ENCODE assay signal across 21 cellular contexts in the genomic region with DNA sequence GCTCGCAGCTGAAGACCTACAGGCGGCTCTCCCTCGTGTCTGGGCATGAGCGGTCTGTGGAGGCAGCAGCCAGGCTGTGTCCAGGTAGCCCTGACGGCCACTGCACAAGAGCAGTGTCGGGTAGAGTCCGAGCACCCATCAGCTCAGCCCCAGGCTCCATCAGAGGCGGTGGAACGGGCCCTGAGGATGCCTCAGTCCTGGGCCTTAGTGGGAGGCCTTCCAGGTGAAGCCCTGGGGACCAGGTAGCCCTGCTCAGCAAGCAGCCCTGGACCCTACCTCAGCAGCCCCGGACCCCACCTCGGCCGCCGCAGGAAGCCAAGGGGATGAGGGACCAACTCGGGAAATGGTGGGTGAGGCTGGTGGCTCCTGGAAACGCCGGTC. TPM values are rescaled to one million over a fixed set of nuclear protein-coding genes. Genes with fewer than 3 reads are reported as not detected.
"Had no signal": no experiment of that assay in that cellular context is flagged by ENCODE, and none has a peak within 500 bp of the region (broad histone marks: within the 10 kb centered on the region; RNA-seq: fewer than 3 reads in every experiment).

No MANE protein-coding gene starts in this region.

- H3K27ac ChIP-seq: breast epithelium, esophagus muscularis mucosa, testis, upper lobe of left lung had no signal

- FAIRE-seq: astrocyte had no signal

- H3K36me3 ChIP-seq: breast epithelium, esophagus muscularis mucosa, upper lobe of left lung had no signal

- ATAC-seq: left colon; stimulated activated naive CD8-positive, alpha-beta T cell treated with anti-CD3 and anti-CD28 coated beads, Interleukin-15, amount 100 ng/mL, for 72 hours had no signal

- H3K4me3 ChIP-seq: breast epithelium, esophagus muscularis mucosa, skin epidermis, testis, upper lobe of left lung had no signal

- H3K4me1 ChIP-seq: breast epithelium, testis had no signal

- H3K27me3 ChIP-seq: breast epithelium, esophagus muscularis mucosa, testis, upper lobe of left lung had no signal

- H3K9me3 ChIP-seq: testis, upper lobe of left lung had no signal

- DNase-seq: activated CD4-positive, alpha-beta T cell treated with anti-CD3 and anti-CD28 coated beads, Interleukin-2, amount 10 ng/mL, durations not matched to agents 7 days and 5 days; activated CD8-positive, alpha-beta memory T cell treated with anti-CD3 and anti-CD28 coated beads, Interleukin-2, amount 50 U/mL, for 4 hours; activated effector memory CD4-positive, alpha-beta T cell treated with Interleukin-2 at 50 U/mL for 16 hours; activated naive CD4-positive, alpha-beta T cell treated with anti-CD3 and anti-CD28 coated beads, Interleukin-2, amount 50 U/mL, for 16 hours; activated T-cell treated with anti-CD3 and anti-CD28 coated beads, Interleukin-2, amount 50 U/mL, for 48 hours; cortex of kidney; effector CD8-positive, alpha-beta T cell; left colon; nucleus accumbens; stimulated activated CD4-positive, alpha-beta T cell treated with anti-CD3 and anti-CD28 coated beads, Interleukin-15, amount 100 ng/mL, for 24 hours; stimulated activated CD4-positive, alpha-beta T cell treated with anti-CD3 and anti-CD28 coated beads, Interleukin-2, amount 100 ng/mL, for 48 hours; stimulated activated naive CD8-positive, alpha-beta T cell treated with anti-CD3 and anti-CD28 coated beads, Interleukin-15, amount 100 ng/mL, for 72 hours; T-helper 1 cell; T-helper 9 cell; testis had no signal

RNA-seq across cellular contexts. Expression of a gene that starts 58.2 kb away (rescaled TPM):
- total RNA-seq: lung microvascular endothelial cell had no signal
